Comparison of ENCODE assay signal across 8 cellular contexts in the genomic region with DNA sequence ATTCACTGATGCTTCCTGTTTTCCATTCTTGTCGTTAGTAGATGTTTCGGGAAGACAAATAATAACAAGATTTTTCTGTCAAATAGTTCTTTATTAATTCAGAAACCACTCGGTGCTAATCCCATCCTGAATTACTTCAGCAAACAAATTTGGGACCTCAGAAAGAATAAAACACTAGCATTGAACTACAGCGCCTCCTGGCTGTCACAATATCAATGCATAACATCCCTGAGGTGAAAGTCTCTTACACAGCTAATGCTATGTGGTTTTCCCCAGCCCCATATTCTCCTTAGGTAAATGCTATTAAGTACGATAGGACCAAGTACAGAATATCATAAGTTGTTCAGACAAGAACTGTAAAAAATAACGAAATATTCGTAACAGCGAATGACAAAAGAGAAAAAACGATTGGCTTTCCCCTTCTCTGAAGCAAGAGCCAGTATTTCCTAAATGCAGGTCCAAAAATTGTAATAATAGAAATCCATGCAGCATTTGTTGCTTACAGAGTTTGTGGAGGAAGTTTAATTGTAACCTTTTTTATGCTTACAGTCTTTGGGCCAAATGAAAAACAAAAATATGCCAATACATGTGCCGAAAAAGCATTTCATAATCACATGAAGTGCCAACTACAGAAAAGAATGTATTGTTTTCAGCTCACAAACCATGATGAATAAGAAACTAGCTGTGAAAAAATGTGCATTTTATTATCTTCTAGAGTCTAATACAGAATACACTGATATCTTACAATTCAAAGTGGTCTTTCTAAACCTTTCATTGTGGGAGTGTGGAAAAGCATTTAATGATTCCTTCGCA. TPM values are rescaled to one million over a fixed set of nuclear protein-coding genes. Genes with fewer than 3 reads are reported as not detected.
DNase-seq lines count a peak whose midpoint lies in the region; ATAC-seq and TF ChIP-seq lines count a peak whose summit lies in the region.

No MANE protein-coding gene starts in this region.

- no peaks in the 10 kb centered on the region for H3K9me3 ChIP-seq in neural cell (ENCODE audit: low read length)

- ATAC-seq in GM18909 (IDR thresholded peaks at IDR 0.05; ENCODE audit: poor library complexity, unreplicated experiment): peak; percentile 50
- no peak for ATAC-seq in HG02938 (IDR thresholded peaks at IDR 0.05; ENCODE audit: unreplicated experiment)

- H3F3A ChIP-seq in neural cell (ENCODE audit: insufficient read depth, low read length, poor library complexity, severe bottlenecking): no peaks in the 10 kb centered on the region

- no peak overlapping the region for H3K27ac Mint-ChIP-seq in activated CD4-positive, alpha-beta memory T cell treated with anti-CD3 and anti-CD28 coated beads, Interleukin-2, amount 10 ng/mL, durations not matched to agents 7 days and 5 days

- no peak overlapping the region for H3K4me3 ChIP-seq in epithelial cell of proximal tubule (ENCODE audit: low read depth, low read length)
- no peak overlapping the region for H3K4me3 ChIP-seq in neural cell (ENCODE audit: low read length)

- H3K36me3 Mint-ChIP-seq in activated CD4-positive, alpha-beta memory T cell treated with anti-CD3 and anti-CD28 coated beads, Interleukin-2, amount 10 ng/mL, durations not matched to agents 7 days and 5 days (ENCODE audit: low read depth): no peaks in the 10 kb centered on the region

- POLR2A ChIA-PET in activated CD4-positive, alpha-beta memory T cell treated with anti-CD3 and anti-CD28 coated beads, Interleukin-2, amount 10 ng/mL, durations not matched to agents 7 days and 5 days (lab: Charles Lee): interaction anchor here (1.2 to 1.7 kb wide), 2 partner anchors 271 to 301 kb away, joined by 4 to 6 read pairs; no protein-coding TSS in a partner anchor

- H3K27ac ChIP-seq in neural cell (ENCODE audit: low read length): no peak overlapping the region

- no peak for TF ChIP-seq RAD21 in neural cell (conservative IDR thresholded peaks at IDR 0.05)

- H2AFZ ChIP-seq in neural cell (ENCODE audit: low read depth, low read length): no peak overlapping the region

- H3K79me2 ChIP-seq in neural cell (replicated peaks; ENCODE audit: insufficient read depth, low read length): no peaks in the 10 kb centered on the region

- no peak for TF ChIP-seq EP300 in neural cell (conservative IDR thresholded peaks at IDR 0.05; ENCODE audit: poor library complexity, severe bottlenecking)

- no peaks in the 10 kb centered on the region for H3K27me3 ChIP-seq in neural cell (ENCODE audit: insufficient read depth, low read depth, low read length)

- H3K4me1 Mint-ChIP-seq in activated CD4-positive, alpha-beta memory T cell treated with anti-CD3 and anti-CD28 coated beads, Interleukin-2, amount 10 ng/mL, durations not matched to agents 7 days and 5 days: peaks cover 3% of the 10 kb centered on the region

- no peak overlapping the region for H3K4me2 ChIP-seq in neural cell (ENCODE audit: low read length)

- H3K9me3 Mint-ChIP-seq in activated CD4-positive, alpha-beta memory T cell treated with anti-CD3 and anti-CD28 coated beads, Interleukin-2, amount 10 ng/mL, durations not matched to agents 7 days and 5 days: no peaks in the 10 kb centered on the region

- no peaks in the 10 kb centered on the region for H3K9me2 ChIP-seq in neural cell (ENCODE audit: insufficient read depth, low read length)

- H3K27me3 Mint-ChIP-seq in activated CD4-positive, alpha-beta memory T cell treated with anti-CD3 and anti-CD28 coated beads, Interleukin-2, amount 10 ng/mL, durations not matched to agents 7 days and 5 days: no peaks in the 10 kb centered on the region

- no peak overlapping the region for H3K9ac ChIP-seq in neural cell (ENCODE audit: low read length)

- peak; percentile 45 for DNase-seq in AG20443 (ENCODE audit: low spot score)
- peak; percentile 16 for DNase-seq in NCI-H526 treated with DMSO at 0.1 percent for 48 hours (lab: John Stamatoyannopoulos, UW)
- peak; percentile 63 for DNase-seq in activated CD4-positive, alpha-beta memory T cell treated with anti-CD3 and anti-CD28 coated beads, Interleukin-2, amount 10 ng/mL, durations not matched to agents 7 days and 5 days
- no peak for DNase-seq in epithelial cell of proximal tubule (ENCODE audit: low read depth)
- peak; percentile 90 for DNase-seq in superior temporal gyrus (ENCODE audit: extremely low spot score)

- peak; percentile 91 for TF ChIP-seq CTCF in epithelial cell of proximal tubule (conservative IDR thresholded peaks at IDR 0.05; ENCODE audit: low read depth, low read length)
- TF ChIP-seq CTCF in neural cell (IDR thresholded peaks at IDR 0.05; ENCODE audit: poor library complexity, severe bottlenecking): peak; percentile 38

- CTCF ChIA-PET in activated CD4-positive, alpha-beta memory T cell treated with anti-CD3 and anti-CD28 coated beads, Interleukin-2, amount 10 ng/mL, durations not matched to agents 7 days and 5 days (lab: Charles Lee): interaction anchor here (0.6 to 6.1 kb wide), 29 partner anchors 10 to 459 kb away, joined by 3 to 100 read pairs (median 4); no protein-coding TSS in a partner anchor

- no peaks in the 10 kb centered on the region for H4K20me1 ChIP-seq in neural cell (ENCODE audit: insufficient read depth)

- no peak overlapping the region for H3K4me3 Mint-ChIP-seq in activated CD4-positive, alpha-beta memory T cell treated with anti-CD3 and anti-CD28 coated beads, Interleukin-2, amount 10 ng/mL, durations not matched to agents 7 days and 5 days

- no peaks in the 10 kb centered on the region for H3K36me3 ChIP-seq in neural cell (ENCODE audit: insufficient read depth, low read length)

TF ChIP-seq in neural cell, 6 proteins besides CTCF, POLR2A, EP300 and RAD21:
- TF ChIP-seq EZH2 (IDR thresholded peaks at IDR 0.05; ENCODE audit: borderline replicate concordance, insufficient read depth, low read length, poor library complexity, severe bottlenecking) (no peak), TAF1 (IDR thresholded peaks at IDR 0.05; ENCODE audit: low read depth) (no peak), MXI1 (conservative IDR thresholded peaks at IDR 0.05; ENCODE audit: poor library complexity, severe bottlenecking) (no peak), POLR2AphosphoS5 (IDR thresholded peaks at IDR 0.05) (no peak), SMC3 (conservative IDR thresholded peaks at IDR 0.05; ENCODE audit: poor library complexity) (no peak)
- TF ChIP-seq, protein P1, sequence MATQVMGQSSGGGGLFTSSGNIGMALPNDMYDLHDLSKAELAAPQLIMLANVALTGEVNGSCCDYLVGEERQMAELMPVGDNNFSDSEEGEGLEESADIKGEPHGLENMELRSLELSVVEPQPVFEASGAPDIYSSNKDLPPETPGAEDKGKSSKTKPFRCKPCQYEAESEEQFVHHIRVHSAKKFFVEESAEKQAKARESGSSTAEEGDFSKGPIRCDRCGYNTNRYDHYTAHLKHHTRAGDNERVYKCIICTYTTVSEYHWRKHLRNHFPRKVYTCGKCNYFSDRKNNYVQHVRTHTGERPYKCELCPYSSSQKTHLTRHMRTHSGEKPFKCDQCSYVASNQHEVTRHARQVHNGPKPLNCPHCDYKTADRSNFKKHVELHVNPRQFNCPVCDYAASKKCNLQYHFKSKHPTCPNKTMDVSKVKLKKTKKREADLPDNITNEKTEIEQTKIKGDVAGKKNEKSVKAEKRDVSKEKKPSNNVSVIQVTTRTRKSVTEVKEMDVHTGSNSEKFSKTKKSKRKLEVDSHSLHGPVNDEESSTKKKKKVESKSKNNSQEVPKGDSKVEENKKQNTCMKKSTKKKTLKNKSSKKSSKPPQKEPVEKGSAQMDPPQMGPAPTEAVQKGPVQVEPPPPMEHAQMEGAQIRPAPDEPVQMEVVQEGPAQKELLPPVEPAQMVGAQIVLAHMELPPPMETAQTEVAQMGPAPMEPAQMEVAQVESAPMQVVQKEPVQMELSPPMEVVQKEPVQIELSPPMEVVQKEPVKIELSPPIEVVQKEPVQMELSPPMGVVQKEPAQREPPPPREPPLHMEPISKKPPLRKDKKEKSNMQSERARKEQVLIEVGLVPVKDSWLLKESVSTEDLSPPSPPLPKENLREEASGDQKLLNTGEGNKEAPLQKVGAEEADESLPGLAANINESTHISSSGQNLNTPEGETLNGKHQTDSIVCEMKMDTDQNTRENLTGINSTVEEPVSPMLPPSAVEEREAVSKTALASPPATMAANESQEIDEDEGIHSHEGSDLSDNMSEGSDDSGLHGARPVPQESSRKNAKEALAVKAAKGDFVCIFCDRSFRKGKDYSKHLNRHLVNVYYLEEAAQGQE (IDR thresholded peaks at IDR 0.05; ENCODE audit: borderline replicate concordance): no peak

RNA-seq across cellular contexts. Expression of a gene that starts 47.3 kb away (rescaled TPM):
- not detected for total RNA-seq in activated CD4-positive, alpha-beta memory T cell treated with anti-CD3 and anti-CD28 coated beads, Interleukin-2, amount 10 ng/mL, durations not matched to agents 7 days and 5 days
- 0.36 and 0.98 TPM in 2 replicates for total RNA-seq in epithelial cell of proximal tubule
- not detected in 2 replicates for polyA plus RNA-seq in neural cell
- polyA minus RNA-seq in neural cell: not detected in 2 replicates
